ENCODE assay signal across 14 cellular contexts in genomic region chr19:49447485-49448431, GRCh38. TPM values are rescaled to one million over a fixed set of nuclear protein-coding genes. Genes with fewer than 3 reads are reported as not detected.
A peak's percentile ranks its signal among the peaks of the same experiment; 100 is the strongest.
DNase-seq lines count a peak whose midpoint lies in the region; ATAC-seq and TF ChIP-seq lines count a peak whose summit lies in the region.
"Had no signal": no experiment of that assay in that cellular context is flagged by ENCODE, and none has a peak within 500 bp of the region (broad histone marks: within the 10 kb centered on the region; RNA-seq: fewer than 3 reads in every experiment).

No MANE protein-coding gene starts in this region.

- H3K9me3 Mint-ChIP-seq in neural progenitor cell = no peaks in the 10 kb centered on the region
- no peaks in the 10 kb centered on the region for H3K9me3 Mint-ChIP-seq in HFFc6
- H3K9me3 Mint-ChIP-seq: effector memory CD8-positive, alpha-beta T cell had no signal

- no peak overlapping the region for H3K9ac ChIP-seq in neural progenitor cell

- H3K27me3 ChIP-seq in neural progenitor cell = no peaks in the 10 kb centered on the region

- DNase-seq in NCI-H2227 (lab: John Stamatoyannopoulos, UW; ENCODE audit: unreplicated experiment) = peak; percentile 49
- no peak for DNase-seq in NCI-H2227 treated with DMSO at 0.1 percent for 48 hours (lab: John Stamatoyannopoulos, UW)
- DNase-seq in LHCN-M2 (ENCODE audit: low read depth) = peak; percentile 30
- peak; percentile 9 for DNase-seq in astrocyte of the spinal cord (ENCODE audit: low read depth, low spot score)
- DNase-seq in neural progenitor cell (ENCODE audit: low spot score) = peak; percentile 57
- no peak for DNase-seq in HFFc6
- DNase-seq in NOMO-1 (lab: John Stamatoyannopoulos, UW; ENCODE audit: unreplicated experiment in 2 of 2) = no peak
- DNase-seq: effector memory CD8-positive, alpha-beta T cell; GOT3; kidney glomerular epithelial cell had no signal

- H3K4me3 ChIP-seq in astrocyte of the spinal cord (ENCODE audit: low read depth, low read length) = no peak overlapping the region
- H3K4me3 ChIP-seq in neural progenitor cell = no peak overlapping the region

- peaks cover 5% of the 10 kb centered on the region for H4K20me1 ChIP-seq in neural progenitor cell (ENCODE audit: low read depth)

- H3F3A ChIP-seq in neural progenitor cell (ENCODE audit: low read depth) = peaks cover 47% of the 10 kb centered on the region

- peaks cover 16% of the 10 kb centered on the region for H3K27me3 Mint-ChIP-seq in neural progenitor cell (ENCODE audit: insufficient read depth, low read depth)
- no peaks in the 10 kb centered on the region; the same call in 1 of the 2 replicates for H3K27me3 Mint-ChIP-seq in HFFc6 (ENCODE audit: insufficient read depth)

- no peak overlapping the region for H3K27ac ChIP-seq in neural progenitor cell

- no peaks in the 10 kb centered on the region for H3K36me3 ChIP-seq in neural progenitor cell

- peaks cover 26% of the 10 kb centered on the region for H3K79me2 ChIP-seq in neural progenitor cell (ENCODE audit: low read depth)

- H3K36me3 Mint-ChIP-seq in neural progenitor cell (peaks cover 12% of the 10 kb centered on the region), HFFc6 (ENCODE audit: low read depth) (peaks cover 18% of the 10 kb centered on the region; the same call in 1 of the 2 replicates)

- H3K27ac Mint-ChIP-seq in neural progenitor cell (no peak overlapping the region), HFFc6 (no peak overlapping the region)

- ATAC-seq in GM21526 (IDR thresholded peaks at IDR 0.05; ENCODE audit: low FRiP score, unreplicated experiment) = no peak
- ATAC-seq: effector memory CD8-positive, alpha-beta T cell had no signal

- no peaks in the 10 kb centered on the region for H3K9me3 ChIP-seq in neural progenitor cell (ENCODE audit: low read depth)

- TF ChIP-seq CTCF in astrocyte of the spinal cord (IDR thresholded peaks at IDR 0.05; ENCODE audit: low read depth, low read length) = no peak
- TF ChIP-seq CTCF in neural progenitor cell (IDR thresholded peaks at IDR 0.05) = no peak
- no peak for TF ChIP-seq CTCF in HFFc6 (IDR thresholded peaks at IDR 0.05)

- in situ Hi-C loops in astrocyte of the spinal cord (cut with HindIII; ENCODE audit: low sequenced_read_pairs) = no loop called here

- H2AFZ ChIP-seq in neural progenitor cell (replicated peaks) = no peak overlapping the region

- H3K4me1 ChIP-seq in neural progenitor cell = peaks cover 5% of the 10 kb centered on the region

- H3K4me3 Mint-ChIP-seq in neural progenitor cell (peak overlapping the region; percentile 52), HFFc6 (no peak overlapping the region)
- H3K4me3 Mint-ChIP-seq: effector memory CD8-positive, alpha-beta T cell had no signal

- no peak overlapping the region for H3K4me2 ChIP-seq in neural progenitor cell

- H3K4me1 Mint-ChIP-seq in neural progenitor cell = peaks cover 20% of the 10 kb centered on the region
- peaks cover 29% of the 10 kb centered on the region for H3K4me1 Mint-ChIP-seq in HFFc6 (ENCODE audit: low read depth)

RNA-seq across cellular contexts. Expression of gene PIH1D1, which starts 3.9 kb away (rescaled TPM):
- total RNA-seq in LHCN-M2 (2014; rRNA removed) (81.1 and 90.7 TPM in 2 replicates), neural progenitor cell (ENCODE audit: low replicate concordance) (133 and 168 TPM in 2 replicates)
- 73.2 TPM for polyA plus RNA-seq in LHCN-M2 (2012)
- total RNA-seq in HFFc6 (2021; fragmentation: NEBNext Ultra II Directional; extraction: Animal tissue kit (Norgen Biotek cat#: 25700)) = 10 to 100 TPM; 55.8 to 65.6 (median 57.5) TPM

RNA-seq across cellular contexts. Expression of gene ALDH16A1, which starts 5.3 kb away (rescaled TPM):
- total RNA-seq in LHCN-M2 (2014; rRNA removed) = 34.8 and 42.6 TPM in 2 replicates
- 15.0 TPM for polyA plus RNA-seq in LHCN-M2 (2012)
- total RNA-seq in neural progenitor cell (ENCODE audit: low replicate concordance) = 14.7 and 77.6 TPM in 2 replicates
- 10 to 100 TPM; 13.9 to 23.0 (median 19.8) TPM for total RNA-seq in HFFc6 (2021; fragmentation: NEBNext Ultra II Directional; extraction: Animal tissue kit (Norgen Biotek cat#: 25700))

RNA-seq across cellular contexts. Expression of gene SLC17A7, which starts 6.4 kb away (rescaled TPM):
- total RNA-seq in LHCN-M2 (2014; rRNA removed) = 0.46 TPM in 1 of 2 replicates, not detected in the other
- polyA plus RNA-seq in LHCN-M2 (2012) = 0.18 TPM
- 1.4 TPM in 2 replicates for total RNA-seq in neural progenitor cell (ENCODE audit: low replicate concordance)
- total RNA-seq in HFFc6 (2021; fragmentation: NEBNext Ultra II Directional; extraction: Animal tissue kit (Norgen Biotek cat#: 25700)) = under 1 TPM in 5 of 6 experiments, not detected in 1; 0.05 to 0.17 (median 0.09) TPM

RNA-seq across cellular contexts. Expression of gene GFY, which starts 22.6 kb away (rescaled TPM):
- total RNA-seq in LHCN-M2 (2014; rRNA removed) (not detected in 2 replicates), neural progenitor cell (ENCODE audit: low replicate concordance) (0.09 TPM in 1 of 2 replicates, not detected in the other)
- not detected for polyA plus RNA-seq in LHCN-M2 (2012)
- not detected for total RNA-seq in HFFc6 (2021; fragmentation: NEBNext Ultra II Directional; extraction: Animal tissue kit (Norgen Biotek cat#: 25700))
- total RNA-seq: skeletal muscle tissue had no signal
- polyA plus RNA-seq: AG04450 had no signal

RNA-seq across cellular contexts. Expression of gene PTH2, which starts 24.5 kb away (rescaled TPM):
- total RNA-seq in LHCN-M2 (2014; rRNA removed) (not detected in 2 replicates), neural progenitor cell (ENCODE audit: low replicate concordance) (not detected in 2 replicates)
- not detected for polyA plus RNA-seq in LHCN-M2 (2012)
- not detected for total RNA-seq in HFFc6 (2021; fragmentation: NEBNext Ultra II Directional; extraction: Animal tissue kit (Norgen Biotek cat#: 25700))
- total RNA-seq: skeletal muscle tissue, temporal lobe had no signal
- polyA plus RNA-seq: AG04450 had no signal

Comparison
In these comparisons a context has a peak if more than half of its experiments do, and no peak if none do; other contexts are left out.
1. DNase-seq: peak in NCI-H2227 (single experiment), LHCN-M2 (single experiment), astrocyte of the spinal cord (single experiment) and neural progenitor cell (single experiment); none in NCI-H2227 treated with DMSO at 0.1 percent for 48 hours (single experiment), HFFc6 (single experiment) and NOMO-1 (0 of 2).